In genomic region chr1:23004769-23005168, GRCh38 we compare ENCODE assay signal across 7 cellular contexts. TPM values are rescaled to one million over a fixed set of nuclear protein-coding genes. Genes with fewer than 3 reads are reported as not detected.
"Had no signal": no experiment of that assay in that cellular context is flagged by ENCODE, and none has a peak within 500 bp of the region (broad histone marks: within the 10 kb centered on the region; RNA-seq: fewer than 3 reads in every experiment).

No MANE protein-coding gene starts in this region.

RNA-seq across cellular contexts. Expression of gene TEX46, which starts 10.9 kb away (rescaled TPM):
- total RNA-seq: M059J, Peyer's patch, Right ventricle myocardium superior, SJSA1 had no signal

RNA-seq across cellular contexts. Expression of gene LACTBL1, which starts 32.1 kb away (rescaled TPM):
- total RNA-seq: M059J, Peyer's patch, Right ventricle myocardium superior, RPMI7951, SJSA1, T-cell had no signal
- polyA plus RNA-seq: SK-N-SH had no signal
